11 cellular contexts compared by ENCODE assay signal in genomic region chr6:193773-194310, GRCh38.
DNase-seq lines count a peak whose midpoint lies in the region; ATAC-seq, FAIRE-seq and TF ChIP-seq lines count a peak whose summit lies in the region.
"Had no signal": no experiment of that assay in that cellular context is flagged by ENCODE, and none has a peak within 500 bp of the region (broad histone marks: within the 10 kb centered on the region; RNA-seq: fewer than 3 reads in every experiment).

No MANE protein-coding gene starts in this region.

- peak; percentile 67 to 68 for DNase-seq in activated CD4-positive, alpha-beta T cell treated with anti-CD3 and anti-CD28 coated beads for 4 hours
- DNase-seq in activated CD4-positive, alpha-beta T cell treated with anti-CD3 and anti-CD28 coated beads, Interleukin-2, amount 50 U/mL, for 1 hour, result no peak
- DNase-seq in activated gamma-delta T cell treated with anti-CD3 and anti-CD28 coated beads, Interleukin-2, amount 50 U/mL, for 16 hours (ENCODE audit: low read depth), result peak; percentile 14
- no peak for DNase-seq in osteocyte (ENCODE audit: extremely low spot score, unreplicated experiment)
- no peak for DNase-seq in H54 (ENCODE audit: insufficient read length, low spot score)
- no peak for DNase-seq in cortex of kidney (lab: John Stamatoyannopoulos, UW)
- DNase-seq: NCI-H2107, pancreas had no signal

- H3K4me3 ChIP-seq in Loucy (ENCODE audit: low read length, poor library complexity, severe bottlenecking), result peak overlapping the region; percentile 12
- H3K4me3 ChIP-seq: pancreas had no signal

- peak overlapping the region; percentile 78 for H3K27ac Mint-ChIP-seq in stimulated activated memory B cell treated with anti-CD40 and anti-IgM and Interleukin-4, amounts not matched to agents 10 μg/mL and 1 μg/mL and 100 μg/mL, for 72 hours
- H3K27ac Mint-ChIP-seq in osteocyte (ENCODE audit: unreplicated experiment), result no peak overlapping the region

- H3K27me3 Mint-ChIP-seq in stimulated activated memory B cell treated with anti-CD40 and anti-IgM and Interleukin-4, amounts not matched to agents 10 μg/mL and 1 μg/mL and 100 μg/mL, for 72 hours, result no peaks in the 10 kb centered on the region
- no peaks in the 10 kb centered on the region for H3K27me3 Mint-ChIP-seq in osteocyte (ENCODE audit: unreplicated experiment)

- H3K36me3 ChIP-seq in Loucy (ENCODE audit: insufficient read depth, low read length), result no peaks in the 10 kb centered on the region
- H3K36me3 ChIP-seq: pancreas had no signal

- FAIRE-seq in H54 (lab: Jason Lieb, UNC), result no peak
- FAIRE-seq: colon, pancreas had no signal

- H3K4me2 ChIP-seq in Loucy (ENCODE audit: low read depth, low read length, poor library complexity, severe bottlenecking), result peak overlapping the region; percentile 59

- no peaks in the 10 kb centered on the region for H4K20me1 ChIP-seq in Loucy (ENCODE audit: insufficient read depth, low read length, poor library complexity, severe bottlenecking)

- H3K4me1 ChIP-seq in Loucy (ENCODE audit: insufficient read depth, low read length, poor library complexity, severe bottlenecking), result peaks cover 53% of the 10 kb centered on the region
- H3K4me1 ChIP-seq: pancreas had no signal

- H3K4me1 Mint-ChIP-seq in stimulated activated memory B cell treated with anti-CD40 and anti-IgM and Interleukin-4, amounts not matched to agents 10 μg/mL and 1 μg/mL and 100 μg/mL, for 72 hours, result peaks cover 56% of the 10 kb centered on the region
- no peaks in the 10 kb centered on the region for H3K4me1 Mint-ChIP-seq in osteocyte (ENCODE audit: unreplicated experiment)

- ATAC-seq in stimulated activated memory B cell treated with anti-CD40 and anti-IgM and Interleukin-4, amounts not matched to agents 10 μg/mL and 1 μg/mL and 100 μg/mL, for 72 hours, result peak; percentile 80
- ATAC-seq: pancreas had no signal

- no peaks in the 10 kb centered on the region for H3K79me2 ChIP-seq in Loucy (ENCODE audit: insufficient read depth, low read length)

- no peaks in the 10 kb centered on the region for H3K9me2 ChIP-seq in Loucy (replicated peaks; ENCODE audit: low read depth, low read length)

- H3K9me3 ChIP-seq in Loucy (ENCODE audit: insufficient read depth, low read depth, low read length), result no peaks in the 10 kb centered on the region
- H3K9me3 ChIP-seq: pancreas had no signal

- H3K9ac ChIP-seq in Loucy (ENCODE audit: low read depth, low read length, poor library complexity, severe bottlenecking), result no peak overlapping the region

- H3K9me3 Mint-ChIP-seq in stimulated activated memory B cell treated with anti-CD40 and anti-IgM and Interleukin-4, amounts not matched to agents 10 μg/mL and 1 μg/mL and 100 μg/mL, for 72 hours, result peaks cover 8% of the 10 kb centered on the region
- H3K9me3 Mint-ChIP-seq in osteocyte (ENCODE audit: unreplicated experiment), result no peaks in the 10 kb centered on the region

- no peaks in the 10 kb centered on the region for H3K27me3 ChIP-seq in Loucy (ENCODE audit: insufficient read depth, low read length, poor library complexity, severe bottlenecking)
- H3K27me3 ChIP-seq: pancreas had no signal

- H3F3A ChIP-seq in Loucy (ENCODE audit: low read depth), result peaks cover 4% of the 10 kb centered on the region; the same call in 1 of the 2 replicates

- peak overlapping the region; percentile 55 for H2AFZ ChIP-seq in Loucy (ENCODE audit: low read length)

- TF ChIP-seq CTCF in Loucy (conservative IDR thresholded peaks at IDR 0.05; ENCODE audit: low read length) (no peak), osteocyte (IDR thresholded peaks at IDR 0.05) (no peak)

- no peak for TF ChIP-seq POLR2A in H54 (IDR thresholded peaks at IDR 0.05; ENCODE audit: low read depth, low read length)

- H3K4me3 Mint-ChIP-seq in stimulated activated memory B cell treated with anti-CD40 and anti-IgM and Interleukin-4, amounts not matched to agents 10 μg/mL and 1 μg/mL and 100 μg/mL, for 72 hours, result no peak overlapping the region
- H3K4me3 Mint-ChIP-seq in osteocyte (ENCODE audit: unreplicated experiment), result no peak overlapping the region

- H3K36me3 Mint-ChIP-seq in stimulated activated memory B cell treated with anti-CD40 and anti-IgM and Interleukin-4, amounts not matched to agents 10 μg/mL and 1 μg/mL and 100 μg/mL, for 72 hours, result no peaks in the 10 kb centered on the region
- H3K36me3 Mint-ChIP-seq in osteocyte (ENCODE audit: unreplicated experiment), result no peaks in the 10 kb centered on the region

Comparison
In these comparisons a context has a peak if more than half of its experiments do, and no peak if none do; other contexts are left out.
1. DNase-seq: peak in activated CD4-positive, alpha-beta T cell treated with anti-CD3 and anti-CD28 coated beads for 4 hours (2 of 2) and activated gamma-delta T cell treated with anti-CD3 and anti-CD28 coated beads, Interleukin-2, amount 50 U/mL, for 16 hours (single experiment); none in activated CD4-positive, alpha-beta T cell treated with anti-CD3 and anti-CD28 coated beads, Interleukin-2, amount 50 U/mL, for 1 hour (single experiment), osteocyte (single experiment), H54 (single experiment) and cortex of kidney (single experiment).